In genomic region chrX:20284992-20285391, GRCh38 we compare ENCODE assay signal across 27 cellular contexts.
"Had no signal": no experiment of that assay in that cellular context is flagged by ENCODE, and none has a peak within 500 bp of the region (broad histone marks: within the 10 kb centered on the region; RNA-seq: fewer than 3 reads in every experiment).

No MANE protein-coding gene starts in this region.

- H3K9me3 ChIP-seq: colonic mucosa, gastrocnemius medialis, mucosa of descending colon, suprapubic skin, transverse colon, vagina had no signal

- H3K4me1 Mint-ChIP-seq: memory B cell; mesothelial cell of epicardium; naive B cell; neural progenitor cell; stimulated activated naive B cell treated with anti-CD40 and anti-IgM and Interleukin-4, amounts not matched to agents 10 μg/mL and 1 μg/mL and 100 μg/mL, for 72 hours; stimulated activated naive CD8-positive, alpha-beta T cell treated with anti-CD3 and anti-CD28 coated beads, Interleukin-15, amount 100 ng/mL, for 72 hours had no signal

- H3K36me3 ChIP-seq: colonic mucosa, esophagus muscularis mucosa, gastrocnemius medialis, neural progenitor cell, right atrium auricular region, spleen, suprapubic skin, transverse colon, vagina had no signal

- FAIRE-seq: endothelial cell of umbilical vein had no signal

- H3K27ac ChIP-seq: colonic mucosa, esophagus muscularis mucosa, gastrocnemius medialis, neural progenitor cell, parathyroid adenoma, right atrium auricular region, skin epidermis, spleen, suprapubic skin, transverse colon, vagina had no signal

- ATAC-seq: gastrocnemius medialis; left lobe of liver; natural killer cell treated with Interleukin-12 subunit alpha and Interleukin-12 subunit beta and Interleukin-15 and Interleukin-18, amount 100 ng/mL, for 72 hours; stimulated activated naive B cell treated with anti-CD40 and anti-IgM and Interleukin-4, amounts not matched to agents 10 μg/mL and 1 μg/mL and 100 μg/mL, for 72 hours; stimulated activated naive CD8-positive, alpha-beta T cell treated with anti-CD3 and anti-CD28 coated beads, Interleukin-15, amount 100 ng/mL, for 72 hours had no signal

- H3K36me3 Mint-ChIP-seq: natural killer cell treated with Interleukin-12 subunit alpha and Interleukin-12 subunit beta and Interleukin-15 and Interleukin-18, amount 100 ng/mL, for 72 hours; neural progenitor cell had no signal

- H3K4me2 ChIP-seq: neural progenitor cell had no signal

- H2AFZ ChIP-seq: neural progenitor cell, parathyroid adenoma had no signal

- H3K27ac Mint-ChIP-seq: memory B cell; mesothelial cell of epicardium; natural killer cell treated with Interleukin-12 subunit alpha and Interleukin-12 subunit beta and Interleukin-15 and Interleukin-18, amount 100 ng/mL, for 72 hours; neural progenitor cell; progenitor cell of endocrine pancreas; stimulated activated naive B cell treated with anti-CD40 and anti-IgM and Interleukin-4, amounts not matched to agents 10 μg/mL and 1 μg/mL and 100 μg/mL, for 72 hours had no signal

- H3K4me1 ChIP-seq: colonic mucosa, esophagus muscularis mucosa, gastrocnemius medialis, neural progenitor cell, parathyroid adenoma, right atrium auricular region, spleen, suprapubic skin, transverse colon, vagina had no signal

- DNase-seq: colonic mucosa; dermis blood vessel endothelial cell; effector memory CD4-positive, alpha-beta T cell; gastrocnemius medialis; head of caudate nucleus; kidney; mucosa of descending colon; naive B cell; spleen; stimulated activated CD4-positive, alpha-beta T cell treated with anti-CD3 and anti-CD28 coated beads, Interleukin-4, amount 100 ng/mL, for 4 hours; stimulated activated naive B cell treated with anti-CD40 and anti-IgM and Interleukin-4, amounts not matched to agents 10 μg/mL and 1 μg/mL and 100 μg/mL, for 72 hours; stimulated activated naive CD8-positive, alpha-beta T cell treated with anti-CD3 and anti-CD28 coated beads, Interleukin-15, amount 100 ng/mL, for 72 hours; transverse colon had no signal

- H3K4me3 ChIP-seq: colonic mucosa, esophagus muscularis mucosa, gastrocnemius medialis, lung, mucosa of descending colon, neural progenitor cell, right atrium auricular region, skin epidermis, spleen, suprapubic skin, transverse colon, vagina had no signal

- H3K27me3 ChIP-seq: colonic mucosa, esophagus muscularis mucosa, gastrocnemius medialis, neural progenitor cell, right atrium auricular region, spleen, suprapubic skin, transverse colon, vagina had no signal

- H3K27me3 Mint-ChIP-seq: progenitor cell of endocrine pancreas; stimulated activated naive CD8-positive, alpha-beta T cell treated with anti-CD3 and anti-CD28 coated beads, Interleukin-15, amount 100 ng/mL, for 72 hours had no signal

- H3K79me2 ChIP-seq: parathyroid adenoma had no signal

- H3K9ac ChIP-seq: neural progenitor cell, parathyroid adenoma had no signal

- H3K4me3 Mint-ChIP-seq: memory B cell; mesothelial cell of epicardium; naive B cell; natural killer cell treated with Interleukin-12 subunit alpha and Interleukin-12 subunit beta and Interleukin-15 and Interleukin-18, amount 100 ng/mL, for 72 hours; neural progenitor cell; stimulated activated naive B cell treated with anti-CD40 and anti-IgM and Interleukin-4, amounts not matched to agents 10 μg/mL and 1 μg/mL and 100 μg/mL, for 72 hours; stimulated activated naive CD8-positive, alpha-beta T cell treated with anti-CD3 and anti-CD28 coated beads, Interleukin-15, amount 100 ng/mL, for 72 hours had no signal
